ENCODE assay signal across 9 cellular contexts in the genomic region with DNA sequence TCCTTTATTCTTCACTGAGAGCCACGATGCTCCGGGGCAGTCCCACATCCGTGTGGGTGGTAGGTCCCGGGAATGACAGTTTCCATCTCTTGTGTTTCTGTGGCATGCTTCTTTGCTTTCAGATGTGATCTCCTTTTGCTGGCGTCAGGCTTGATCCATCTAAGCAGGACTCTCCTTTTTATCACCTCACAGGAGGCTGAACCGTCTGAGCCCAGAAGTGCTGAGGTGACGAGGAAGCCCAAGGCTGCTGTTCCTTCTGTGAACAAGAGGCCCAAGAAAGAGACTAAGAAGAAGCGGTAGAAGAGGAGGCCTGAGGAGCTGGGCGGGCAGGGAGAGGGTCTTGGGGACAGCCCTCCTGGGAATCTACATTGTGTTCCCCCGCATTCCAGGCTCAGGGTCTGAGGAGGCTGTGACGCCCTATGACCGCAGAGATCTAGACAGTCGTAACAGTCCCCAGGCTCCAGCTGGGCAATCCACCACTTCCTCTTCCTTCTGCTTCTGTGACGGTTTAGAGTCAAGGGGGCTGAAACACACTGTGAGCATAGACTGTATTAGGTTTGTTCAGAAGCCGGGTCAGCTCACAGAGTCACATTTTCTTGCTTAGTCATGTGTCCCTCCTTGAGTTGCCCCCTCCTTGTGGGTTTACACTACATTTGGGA. TPM values are rescaled to one million over a fixed set of nuclear protein-coding genes. Genes with fewer than 3 reads are reported as not detected.
A peak's percentile ranks its signal among the peaks of the same experiment; 100 is the strongest.
DNase-seq lines count a peak whose midpoint lies in the region; ATAC-seq and TF ChIP-seq lines count a peak whose summit lies in the region.
"Had no signal": no experiment of that assay in that cellular context is flagged by ENCODE, and none has a peak within 500 bp of the region (broad histone marks: within the 10 kb centered on the region; RNA-seq: fewer than 3 reads in every experiment).

No MANE protein-coding gene starts in this region.

- no peak for TF ChIP-seq CTCF in suprapubic skin (IDR thresholded peaks at IDR 0.05)
- TF ChIP-seq CTCF in glutamatergic neuron (IDR thresholded peaks at IDR 0.05; ENCODE audit: partially characterized antibody, unreplicated experiment), result no peak

- DNase-seq in NT2/D1 (ENCODE audit: low read depth, low spot score) (no peak), suprapubic skin (ENCODE audit: low spot score in 2 of 2) (no peak), glutamatergic neuron (no peak)

- H3K9me3 Mint-ChIP-seq in glutamatergic neuron (ENCODE audit: unreplicated experiment), result no peaks in the 10 kb centered on the region

- TF ChIP-seq EP300 in suprapubic skin (IDR thresholded peaks at IDR 0.05), result no peak

- no peak overlapping the region for H3K4me3 Mint-ChIP-seq in glutamatergic neuron (ENCODE audit: unreplicated experiment)

- H3K36me3 Mint-ChIP-seq in glutamatergic neuron (ENCODE audit: unreplicated experiment), result no peaks in the 10 kb centered on the region

- TF ChIP-seq POLR2A in GM18505 (IDR thresholded peaks at IDR 0.05; ENCODE audit: borderline replicate concordance, extremely low read depth, insufficient read depth, insufficient read length) (no peak), suprapubic skin (IDR thresholded peaks at IDR 0.05) (no peak)

- H3K27me3 Mint-ChIP-seq in glutamatergic neuron (ENCODE audit: unreplicated experiment), result no peaks in the 10 kb centered on the region

- ATAC-seq in GM18505 (IDR thresholded peaks at IDR 0.05; ENCODE audit: unreplicated experiment) (peak; percentile 72), HG02588 (IDR thresholded peaks at IDR 0.05; ENCODE audit: unreplicated experiment) (peak; percentile 67), esophagus mucosa (peak; percentile 36), GM19035 (IDR thresholded peaks at IDR 0.05; ENCODE audit: unreplicated experiment) (no peak), GM19455 (IDR thresholded peaks at IDR 0.05; ENCODE audit: unreplicated experiment) (no peak)

- H3K27ac ChIP-seq in suprapubic skin, result peak overlapping the region; percentile 43

- H3K9me3 ChIP-seq in NT2/D1 (ENCODE audit: insufficient read depth, low read length) (no peaks in the 10 kb centered on the region), suprapubic skin (no peaks in the 10 kb centered on the region)

- H3K27ac Mint-ChIP-seq in glutamatergic neuron (ENCODE audit: unreplicated experiment), result no peak overlapping the region

- H3K9ac ChIP-seq in NT2/D1 (ENCODE audit: insufficient read length, low read depth), result peak overlapping the region; percentile 39

- peaks cover 2% of the 10 kb centered on the region for H3K4me1 Mint-ChIP-seq in glutamatergic neuron (ENCODE audit: low read depth, unreplicated experiment)

- H3K4me1 ChIP-seq in NT2/D1 (ENCODE audit: insufficient read depth, insufficient read length) (peaks cover 30% of the 10 kb centered on the region), suprapubic skin (peaks cover 41% of the 10 kb centered on the region)

- H3K36me3 ChIP-seq in NT2/D1 (ENCODE audit: insufficient read depth, insufficient read length, low read length) (peaks cover 42% of the 10 kb centered on the region), suprapubic skin (peaks cover 17% of the 10 kb centered on the region)

- H3K4me3 ChIP-seq in NT2/D1 (ENCODE audit: insufficient read length, low read depth) (no peak overlapping the region), suprapubic skin (no peak overlapping the region)

- WGBS in suprapubic skin, result 80% methylated on average over 15 of the region's 15 CpGs

- H3K27me3 ChIP-seq in NT2/D1 (ENCODE audit: insufficient read depth, insufficient read length) (no peaks in the 10 kb centered on the region), suprapubic skin (no peaks in the 10 kb centered on the region)

RNA-seq across cellular contexts. Expression of a gene that starts 26.8 kb away (rescaled TPM):
- 42.0 TPM for total RNA-seq in esophagus mucosa
- total RNA-seq in suprapubic skin, result 10 to 100 TPM; 15.4 to 32.3 (median 25.4) TPM
- 27.9 TPM for total RNA-seq in glutamatergic neuron (ENCODE audit: unreplicated experiment)

RNA-seq across cellular contexts. Expression of a gene that starts 29.7 kb away (rescaled TPM):
- total RNA-seq in esophagus mucosa, result 30.5 TPM
- total RNA-seq in suprapubic skin, result 10 to 100 TPM; 18.8 to 39.5 (median 26.0) TPM
- 39.2 TPM for total RNA-seq in glutamatergic neuron (ENCODE audit: unreplicated experiment)

RNA-seq across cellular contexts. Expression of a gene that starts 54.6 kb away (rescaled TPM):
- total RNA-seq in esophagus mucosa (not detected), suprapubic skin (not detected), glutamatergic neuron (ENCODE audit: unreplicated experiment) (not detected)
- total RNA-seq: epithelial cell of proximal tubule had no signal

Comparison
In these comparisons a context has a peak if more than half of its experiments do, and no peak if none do; other contexts are left out.
1. ATAC-seq: peak in GM18505 (single experiment), HG02588 (single experiment) and esophagus mucosa (single experiment); none in GM19035 (single experiment) and GM19455 (single experiment).